In the genomic region with DNA sequence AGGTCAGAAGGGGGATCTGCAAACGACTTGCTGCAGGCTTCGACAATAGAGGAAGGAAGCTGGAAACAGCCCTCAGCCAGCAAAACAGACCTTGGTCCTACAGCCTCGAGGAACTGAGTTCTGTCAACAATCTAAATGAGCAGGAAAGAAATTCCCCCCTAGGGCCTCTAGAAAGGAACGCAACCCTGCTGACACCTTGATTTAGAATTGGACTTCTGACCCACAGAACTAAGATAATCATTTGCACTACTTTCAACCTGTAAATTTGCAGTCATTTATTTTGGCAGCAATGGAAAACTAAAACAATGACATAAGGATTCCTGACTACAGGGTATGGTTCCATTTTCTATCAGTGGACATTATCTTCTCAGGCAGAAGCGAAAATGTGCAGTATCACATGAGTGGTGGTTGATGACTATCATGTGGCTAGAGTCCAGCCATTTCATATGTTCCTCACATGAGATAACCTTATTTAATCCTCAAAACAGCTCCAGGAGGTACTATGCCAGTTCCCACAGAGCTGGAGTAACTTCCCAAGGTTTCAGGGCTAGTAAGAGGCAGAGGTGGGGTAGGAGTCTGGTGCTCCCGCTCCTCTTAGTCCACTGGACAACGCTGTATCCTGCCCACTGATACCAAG, we compare ENCODE assay signal across 1 cellular context.
TF ChIP-seq lines count a peak whose summit lies in the region.

No MANE protein-coding gene starts in this region.

TF ChIP-seq in HepG2, 621 proteins besides CTCF, POLR2A, EP300 and RAD21 (continued from another document and continues in another):
- TF ChIP-seq, protein P1, sequence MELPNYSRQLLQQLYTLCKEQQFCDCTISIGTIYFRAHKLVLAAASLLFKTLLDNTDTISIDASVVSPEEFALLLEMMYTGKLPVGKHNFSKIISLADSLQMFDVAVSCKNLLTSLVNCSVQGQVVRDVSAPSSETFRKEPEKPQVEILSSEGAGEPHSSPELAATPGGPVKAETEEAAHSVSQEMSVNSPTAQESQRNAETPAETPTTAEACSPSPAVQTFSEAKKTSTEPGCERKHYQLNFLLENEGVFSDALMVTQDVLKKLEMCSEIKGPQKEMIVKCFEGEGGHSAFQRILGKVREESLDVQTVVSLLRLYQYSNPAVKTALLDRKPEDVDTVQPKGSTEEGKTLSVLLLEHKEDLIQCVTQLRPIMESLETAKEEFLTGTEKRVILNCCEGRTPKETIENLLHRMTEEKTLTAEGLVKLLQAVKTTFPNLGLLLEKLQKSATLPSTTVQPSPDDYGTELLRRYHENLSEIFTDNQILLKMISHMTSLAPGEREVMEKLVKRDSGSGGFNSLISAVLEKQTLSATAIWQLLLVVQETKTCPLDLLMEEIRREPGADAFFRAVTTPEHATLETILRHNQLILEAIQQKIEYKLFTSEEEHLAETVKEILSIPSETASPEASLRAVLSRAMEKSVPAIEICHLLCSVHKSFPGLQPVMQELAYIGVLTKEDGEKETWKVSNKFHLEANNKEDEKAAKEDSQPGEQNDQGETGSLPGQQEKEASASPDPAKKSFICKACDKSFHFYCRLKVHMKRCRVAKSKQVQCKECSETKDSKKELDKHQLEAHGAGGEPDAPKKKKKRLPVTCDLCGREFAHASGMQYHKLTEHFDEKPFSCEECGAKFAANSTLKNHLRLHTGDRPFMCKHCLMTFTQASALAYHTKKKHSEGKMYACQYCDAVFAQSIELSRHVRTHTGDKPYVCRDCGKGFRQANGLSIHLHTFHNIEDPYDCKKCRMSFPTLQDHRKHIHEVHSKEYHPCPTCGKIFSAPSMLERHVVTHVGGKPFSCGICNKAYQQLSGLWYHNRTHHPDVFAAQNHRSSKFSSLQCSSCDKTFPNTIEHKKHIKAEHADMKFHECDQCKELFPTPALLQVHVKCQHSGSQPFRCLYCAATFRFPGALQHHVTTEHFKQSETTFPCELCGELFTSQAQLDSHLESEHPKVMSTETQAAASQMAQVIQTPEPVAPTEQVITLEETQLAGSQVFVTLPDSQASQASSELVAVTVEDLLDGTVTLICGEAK (IDR thresholded peaks at IDR 0.05), result no peak
- TF ChIP-seq, protein P1 (CRISPR knock-in tag; IDR thresholded peaks at IDR 0.05), result no peak
- TF ChIP-seq HNF1A (IDR thresholded peaks at IDR 0.05; ENCODE audit: low read depth) (no peak), HNF1A (CRISPR knock-in tag; IDR thresholded peaks at IDR 0.05; ENCODE audit: borderline replicate concordance) (no peak), ZNF563 (CRISPR knock-in tag; IDR thresholded peaks at IDR 0.05) (no peak), ZNF773 (CRISPR knock-in tag; IDR thresholded peaks at IDR 0.05; ENCODE audit: borderline replicate concordance) (no peak), CREB1 (IDR thresholded peaks at IDR 0.05) (no peak), CREB1 (CRISPR knock-in tag; IDR thresholded peaks at IDR 0.05) (peak; percentile 38; the same call in 1 of the 2 replicates), ZNF670 (CRISPR knock-in tag; IDR thresholded peaks at IDR 0.05; ENCODE audit: borderline replicate concordance) (no peak), RARA (CRISPR knock-in tag; IDR thresholded peaks at IDR 0.05) (peak; percentile 60), MTF2 (CRISPR knock-in tag; IDR thresholded peaks at IDR 0.05; ENCODE audit: borderline replicate concordance) (no peak), ZNF7 (CRISPR knock-in tag; IDR thresholded peaks at IDR 0.05) (no peak), SOX6 (IDR thresholded peaks at IDR 0.05) (no peak), SOX6 (CRISPR knock-in tag; IDR thresholded peaks at IDR 0.05) (peak; percentile 58; the same call in 1 of the 2 replicates), NFYB (CRISPR knock-in tag; IDR thresholded peaks at IDR 0.05) (no peak), NKX3-1 (CRISPR knock-in tag; IDR thresholded peaks at IDR 0.05) (no peak), PCBP1 (IDR thresholded peaks at IDR 0.05; ENCODE audit: borderline replicate concordance, low read depth, low read length) (no peak), BCL6 (CRISPR knock-in tag; IDR thresholded peaks at IDR 0.05) (peak; percentile 76), KLF15 (CRISPR knock-in tag; IDR thresholded peaks at IDR 0.05; ENCODE audit: borderline replicate concordance) (no peak), ZBED4 (CRISPR knock-in tag; IDR thresholded peaks at IDR 0.05; ENCODE audit: borderline replicate concordance) (no peak), ZNF317 (CRISPR knock-in tag; IDR thresholded peaks at IDR 0.05) (no peak), ZNF556 (CRISPR knock-in tag; IDR thresholded peaks at IDR 0.05; ENCODE audit: borderline replicate concordance) (no peak)
- TF ChIP-seq, protein P2, sequence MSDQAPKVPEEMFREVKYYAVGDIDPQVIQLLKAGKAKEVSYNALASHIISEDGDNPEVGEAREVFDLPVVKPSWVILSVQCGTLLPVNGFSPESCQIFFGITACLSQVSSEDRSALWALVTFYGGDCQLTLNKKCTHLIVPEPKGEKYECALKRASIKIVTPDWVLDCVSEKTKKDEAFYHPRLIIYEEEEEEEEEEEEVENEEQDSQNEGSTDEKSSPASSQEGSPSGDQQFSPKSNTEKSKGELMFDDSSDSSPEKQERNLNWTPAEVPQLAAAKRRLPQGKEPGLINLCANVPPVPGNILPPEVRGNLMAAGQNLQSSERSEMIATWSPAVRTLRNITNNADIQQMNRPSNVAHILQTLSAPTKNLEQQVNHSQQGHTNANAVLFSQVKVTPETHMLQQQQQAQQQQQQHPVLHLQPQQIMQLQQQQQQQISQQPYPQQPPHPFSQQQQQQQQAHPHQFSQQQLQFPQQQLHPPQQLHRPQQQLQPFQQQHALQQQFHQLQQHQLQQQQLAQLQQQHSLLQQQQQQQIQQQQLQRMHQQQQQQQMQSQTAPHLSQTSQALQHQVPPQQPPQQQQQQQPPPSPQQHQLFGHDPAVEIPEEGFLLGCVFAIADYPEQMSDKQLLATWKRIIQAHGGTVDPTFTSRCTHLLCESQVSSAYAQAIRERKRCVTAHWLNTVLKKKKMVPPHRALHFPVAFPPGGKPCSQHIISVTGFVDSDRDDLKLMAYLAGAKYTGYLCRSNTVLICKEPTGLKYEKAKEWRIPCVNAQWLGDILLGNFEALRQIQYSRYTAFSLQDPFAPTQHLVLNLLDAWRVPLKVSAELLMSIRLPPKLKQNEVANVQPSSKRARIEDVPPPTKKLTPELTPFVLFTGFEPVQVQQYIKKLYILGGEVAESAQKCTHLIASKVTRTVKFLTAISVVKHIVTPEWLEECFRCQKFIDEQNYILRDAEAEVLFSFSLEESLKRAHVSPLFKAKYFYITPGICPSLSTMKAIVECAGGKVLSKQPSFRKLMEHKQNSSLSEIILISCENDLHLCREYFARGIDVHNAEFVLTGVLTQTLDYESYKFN (CRISPR knock-in tag; conservative IDR thresholded peaks at IDR 0.05), result peak; percentile 87
- TF ChIP-seq, protein P3, sequence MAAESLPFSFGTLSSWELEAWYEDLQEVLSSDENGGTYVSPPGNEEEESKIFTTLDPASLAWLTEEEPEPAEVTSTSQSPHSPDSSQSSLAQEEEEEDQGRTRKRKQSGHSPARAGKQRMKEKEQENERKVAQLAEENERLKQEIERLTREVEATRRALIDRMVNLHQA (CRISPR knock-in tag; IDR thresholded peaks at IDR 0.05), result no peak
- TF ChIP-seq, protein P4, sequence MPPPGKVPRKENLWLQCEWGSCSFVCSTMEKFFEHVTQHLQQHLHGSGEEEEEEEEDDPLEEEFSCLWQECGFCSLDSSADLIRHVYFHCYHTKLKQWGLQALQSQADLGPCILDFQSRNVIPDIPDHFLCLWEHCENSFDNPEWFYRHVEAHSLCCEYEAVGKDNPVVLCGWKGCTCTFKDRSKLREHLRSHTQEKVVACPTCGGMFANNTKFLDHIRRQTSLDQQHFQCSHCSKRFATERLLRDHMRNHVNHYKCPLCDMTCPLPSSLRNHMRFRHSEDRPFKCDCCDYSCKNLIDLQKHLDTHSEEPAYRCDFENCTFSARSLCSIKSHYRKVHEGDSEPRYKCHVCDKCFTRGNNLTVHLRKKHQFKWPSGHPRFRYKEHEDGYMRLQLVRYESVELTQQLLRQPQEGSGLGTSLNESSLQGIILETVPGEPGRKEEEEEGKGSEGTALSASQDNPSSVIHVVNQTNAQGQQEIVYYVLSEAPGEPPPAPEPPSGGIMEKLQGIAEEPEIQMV (CRISPR knock-in tag; IDR thresholded peaks at IDR 0.05; ENCODE audit: low read depth), result no peak
- TF ChIP-seq, protein P5, sequence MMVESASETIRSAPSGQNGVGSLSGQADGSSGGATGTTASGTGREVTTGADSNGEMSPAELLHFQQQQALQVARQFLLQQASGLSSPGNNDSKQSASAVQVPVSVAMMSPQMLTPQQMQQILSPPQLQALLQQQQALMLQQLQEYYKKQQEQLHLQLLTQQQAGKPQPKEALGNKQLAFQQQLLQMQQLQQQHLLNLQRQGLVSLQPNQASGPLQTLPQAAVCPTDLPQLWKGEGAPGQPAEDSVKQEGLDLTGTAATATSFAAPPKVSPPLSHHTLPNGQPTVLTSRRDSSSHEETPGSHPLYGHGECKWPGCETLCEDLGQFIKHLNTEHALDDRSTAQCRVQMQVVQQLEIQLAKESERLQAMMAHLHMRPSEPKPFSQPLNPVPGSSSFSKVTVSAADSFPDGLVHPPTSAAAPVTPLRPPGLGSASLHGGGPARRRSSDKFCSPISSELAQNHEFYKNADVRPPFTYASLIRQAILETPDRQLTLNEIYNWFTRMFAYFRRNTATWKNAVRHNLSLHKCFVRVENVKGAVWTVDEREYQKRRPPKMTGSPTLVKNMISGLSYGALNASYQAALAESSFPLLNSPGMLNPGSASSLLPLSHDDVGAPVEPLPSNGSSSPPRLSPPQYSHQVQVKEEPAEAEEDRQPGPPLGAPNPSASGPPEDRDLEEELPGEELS (CRISPR knock-in tag; IDR thresholded peaks at IDR 0.05), result peak; percentile 79
